In genomic region chr6:142692942-142693341, GRCh38 we compare ENCODE assay signal across 8 cellular contexts.
DNase-seq lines count a peak whose midpoint lies in the region; ATAC-seq and TF ChIP-seq lines count a peak whose summit lies in the region.

No MANE protein-coding gene starts in this region.

- H3K4me3 ChIP-seq in colonic mucosa (no peak overlapping the region), right lobe of liver (no peak overlapping the region)

- H3K9ac ChIP-seq in colonic mucosa (ENCODE audit: low read depth in 2 of 2, low read length in 2 of 2): no peak overlapping the region

- H3K9me3 ChIP-seq in colonic mucosa: no peaks in the 10 kb centered on the region
- no peaks in the 10 kb centered on the region for H3K9me3 ChIP-seq in right lobe of liver

- peak; percentile 74 for ATAC-seq in HG02798 (IDR thresholded peaks at IDR 0.05; ENCODE audit: poor library complexity, unreplicated experiment)
- ATAC-seq in right lobe of liver: peak; percentile 60 to 74 (median 72)

- intact Hi-C loops in colonic mucosa (cut with DNase I): loop anchor here (2.0 to 10.0 kb wide), 5 partner anchors 194 to 734 kb away; no protein-coding TSS in a partner anchor
- intact Hi-C loops in right lobe of liver (cut with DNase I): loop anchor here in 1 of 2 donors (10.0 kb wide), 1 partner anchor 732 kb away; no protein-coding TSS in a partner anchor

- TF ChIP-seq CTCF in colonic mucosa (IDR thresholded peaks at IDR 0.05) (peak; percentile 92), right lobe of liver (IDR thresholded peaks at IDR 0.05) (peak; percentile 84 to 92 (median 90))

- DNase-seq in NCI-H1417 (lab: John Stamatoyannopoulos, UW): peak; percentile 65 to 84 (median 73)
- no peak for DNase-seq in NCI-H1417 treated with DMSO at 0.1 percent for 48 hours (lab: John Stamatoyannopoulos, UW)
- peak; percentile 76 for DNase-seq in NCI-H2196 (lab: John Stamatoyannopoulos, UW; ENCODE audit: unreplicated experiment)
- peak; percentile 74 for DNase-seq in activated CD4-positive, alpha-beta T cell treated with anti-CD3 and anti-CD28 coated beads for 48 hours
- DNase-seq in colonic mucosa: peak; percentile 63
- DNase-seq in right lobe of liver: peak in 2 of 3 donors; percentile 41 to 55
- peak; percentile 27 to 47 (median 44) for DNase-seq in stimulated activated CD4-positive, alpha-beta T cell treated with anti-CD3 and anti-CD28 coated beads, TNF-alpha, amount 100 ng/mL, for 1 hour (ENCODE audit: low read depth in 3 of 3, low spot score in 1 of 3)

- no peaks in the 10 kb centered on the region for H3K36me3 ChIP-seq in colonic mucosa
- no peaks in the 10 kb centered on the region for H3K36me3 ChIP-seq in right lobe of liver

- H3K4me1 ChIP-seq in colonic mucosa: no peaks in the 10 kb centered on the region
- peaks cover 0 to 30% (median 0%) of the 10 kb centered on the region in 4 donors for H3K4me1 ChIP-seq in right lobe of liver

- no peak overlapping the region for H3K27ac ChIP-seq in colonic mucosa
- no peak overlapping the region for H3K27ac ChIP-seq in right lobe of liver

- TF ChIP-seq POLR2A in right lobe of liver (IDR thresholded peaks at IDR 0.05): no peak

- WGBS in right lobe of liver (ENCODE audit: insufficient coverage, low coverage, low lambda C conversion rate, missing lambda C conversion rate): 12% methylated on average over 9 of the region's 11 CpGs

- H3K27me3 ChIP-seq in colonic mucosa (no peaks in the 10 kb centered on the region), right lobe of liver (no peaks in the 10 kb centered on the region)
